In genomic region chr12:124695861-124696260, GRCh38 we compare ENCODE assay signal across 12 cellular contexts.
A peak's percentile ranks its signal among the peaks of the same experiment; 100 is the strongest.
DNase-seq lines count a peak whose midpoint lies in the region; ATAC-seq, FAIRE-seq and TF ChIP-seq lines count a peak whose summit lies in the region.
"Had no signal": no experiment of that assay in that cellular context is flagged by ENCODE, and none has a peak within 500 bp of the region (broad histone marks: within the 10 kb centered on the region; RNA-seq: fewer than 3 reads in every experiment).

No MANE protein-coding gene starts in this region.

- RAD21 ChIA-PET in GM12878 (lab: Charles Lee; ENCODE audit: unreplicated experiment) = no interaction called here

- DNase-seq in COLO668 (lab: John Stamatoyannopoulos, UW; ENCODE audit: unreplicated experiment) (peak; percentile 42), GM12878 (ENCODE audit: low read depth, low spot score) (no peak), islet precursor cell (peak; percentile 89), DMS114 treated with DMSO at 0.1 percent for 48 hours (lab: John Stamatoyannopoulos, UW; ENCODE audit: unreplicated experiment) (no peak), tibial nerve (ENCODE audit: low spot score in 2 of 2) (no peak), sigmoid colon (no peak)
- DNase-seq: activated CD8-positive, alpha-beta memory T cell treated with anti-CD3 and anti-CD28 coated beads for 24 hours; AML-193 had no signal

- WGBS in GM12878 (ENCODE audit: insufficient coverage, insufficient replicate concordance, low lambda C conversion rate, missing lambda C conversion rate) = 100% methylated on average over 3 of the region's 5 CpGs
- WGBS in tibial nerve, 2 donors = 83% methylated on average over 5 of the region's 5 CpGs
- 48 to 78% methylated on average over 5 of the region's 5 CpGs for WGBS in sigmoid colon, 2 donors

- H3K79me2 ChIP-seq in GM12878 (ENCODE audit: control insufficient read depth, insufficient read depth, low read length) = no peaks in the 10 kb centered on the region

- no peak overlapping the region for H3K27ac ChIP-seq in GM12878 (ENCODE audit: control insufficient read depth, insufficient read depth)
- peak overlapping the region in 1 of 4 donors; percentile 91 for H3K27ac ChIP-seq in tibial nerve
- H3K27ac ChIP-seq in sigmoid colon = no peak overlapping the region

- no peak for TF ChIP-seq EP300 in Ishikawa (IDR thresholded peaks at IDR 0.05; ENCODE audit: borderline replicate concordance)
- TF ChIP-seq EP300 in GM12878 (IDR thresholded peaks at IDR 0.05; ENCODE audit: borderline replicate concordance in 1 of 2, control insufficient read depth in 1 of 2, low read depth in 2 of 2, low read length in 2 of 2) = no peak
- no peak for TF ChIP-seq EP300 in tibial nerve (IDR thresholded peaks at IDR 0.05)
- no peak for TF ChIP-seq EP300 in sigmoid colon (IDR thresholded peaks at IDR 0.05)

- no peak overlapping the region for H3K9ac ChIP-seq in GM12878 (ENCODE audit: control insufficient read depth, insufficient read depth, low read length)

- H2AFZ ChIP-seq in GM12878 (ENCODE audit: control insufficient read depth, low read depth, low read length) = no peak overlapping the region

- H3K9me3 ChIP-seq in GM12878 (replicated peaks; ENCODE audit: control insufficient read depth, insufficient read depth, low read length) = peaks cover 6% of the 10 kb centered on the region; the same call in 2 of the 3 replicates
- H3K9me3 ChIP-seq in tibial nerve = peaks cover 0 to 18% (median 0%) of the 10 kb centered on the region in 4 donors
- H3K9me3 ChIP-seq in sigmoid colon = peaks cover 0 to 6% (median 0%) of the 10 kb centered on the region in 4 donors

- TF ChIP-seq RAD21 in Ishikawa (IDR thresholded peaks at IDR 0.05; ENCODE audit: low read depth) = no peak
- TF ChIP-seq RAD21 in GM12878 (IDR thresholded peaks at IDR 0.05; ENCODE audit: insufficient read depth, low read depth, low read length) = no peak

- intact Hi-C loops in GM12878 (cut with micrococcal nuclease; ENCODE audit: unreplicated experiment) = no loop called here
- intact Hi-C loops in sigmoid colon (cut with DNase I) = no loop called here

- ATAC-seq in GM12878 (no peak), HG03354 (IDR thresholded peaks at IDR 0.05; ENCODE audit: poor library complexity, severe bottlenecking, unreplicated experiment) (no peak)
- ATAC-seq: activated naive CD4-positive, alpha-beta T cell treated with anti-CD3 and anti-CD28 coated beads, Interleukin-2, amount 50 U/mL, for 72 hours had no signal

- H3K4me3 ChIP-seq in GM12878 (no peak overlapping the region), tibial nerve (no peak overlapping the region), sigmoid colon (no peak overlapping the region)

- H3K36me3 ChIP-seq in GM12878 (ENCODE audit: control insufficient read depth in 2 of 2, insufficient read depth in 2 of 2, low read length in 1 of 2) (no peaks in the 10 kb centered on the region), tibial nerve (no peaks in the 10 kb centered on the region), sigmoid colon (no peaks in the 10 kb centered on the region)

- no peaks in the 10 kb centered on the region; a peak in 2 of 4 replicates for H3K27me3 ChIP-seq in GM12878 (replicated peaks in 1 of 2; ENCODE audit: control insufficient read depth in 2 of 2, insufficient read depth in 2 of 2, low read length in 1 of 2)
- no peaks in the 10 kb centered on the region for H3K27me3 ChIP-seq in tibial nerve
- no peaks in the 10 kb centered on the region for H3K27me3 ChIP-seq in sigmoid colon

- H4K20me1 ChIP-seq in GM12878 (ENCODE audit: control insufficient read depth, insufficient read depth) = no peaks in the 10 kb centered on the region

- POLR2A ChIA-PET in GM12878 (lab: Charles Lee) = no interaction called here

- no peak for FAIRE-seq in GM12878 (lab: Jason Lieb, UNC)
- FAIRE-seq: keratinocyte had no signal

- in situ Hi-C loops in GM12878 (cut with MboI) = no loop called here

- no peak for TF ChIP-seq CTCF in GM12878 (IDR thresholded peaks at IDR 0.05 in 2 of 3, conservative IDR thresholded peaks at IDR 0.05 in 1 of 3; ENCODE audit: control insufficient read depth in 2 of 3, extremely low read depth in 1 of 3, insufficient read depth in 1 of 3, low read depth in 3 of 3, low read length in 3 of 3)
- TF ChIP-seq CTCF in tibial nerve (IDR thresholded peaks at IDR 0.05) = no peak
- no peak for TF ChIP-seq CTCF in sigmoid colon (IDR thresholded peaks at IDR 0.05)

- H3K4me1 ChIP-seq in GM12878 (ENCODE audit: control insufficient read depth, insufficient read depth, low read length) = peaks cover 4% of the 10 kb centered on the region; the same call in 1 of the 2 replicates
- peaks cover 0 to 67% (median 21%) of the 10 kb centered on the region in 4 donors for H3K4me1 ChIP-seq in tibial nerve
- H3K4me1 ChIP-seq in sigmoid colon = peaks cover 0 to 12% (median 6%) of the 10 kb centered on the region in 4 donors

- no peak for TF ChIP-seq POLR2A in GM12878 (IDR thresholded peaks at IDR 0.05; ENCODE audit: low read depth, low read length)
- no peak for TF ChIP-seq POLR2A in tibial nerve (IDR thresholded peaks at IDR 0.05)
- no peak for TF ChIP-seq POLR2A in sigmoid colon (IDR thresholded peaks at IDR 0.05)

- BruUV-seq in GM12878 (replicated peaks; lab: Mats Ljungman, UMichigan) = no TSS peak

- no peak overlapping the region for H3K4me2 ChIP-seq in GM12878 (ENCODE audit: control insufficient read depth, insufficient read depth)

- CTCF ChIA-PET in GM12878 (lab: Yijun Ruan, JAX) = no interaction called here

- SMC1A ChIA-PET in GM12878 (lab: Charles Lee; ENCODE audit: uncharacterized antibody, unreplicated experiment) = interaction anchor here (1.2 kb wide), 1 partner anchor 11 kb away, joined by 3 read pairs; no protein-coding TSS in a partner anchor

TF ChIP-seq in Ishikawa, 13 proteins besides CTCF, POLR2A, EP300 and RAD21:
- TF ChIP-seq REST (IDR thresholded peaks at IDR 0.05; ENCODE audit: low read depth) (peak; percentile 88), FOXM1 (IDR thresholded peaks at IDR 0.05; ENCODE audit: borderline replicate concordance, low read depth) (no peak), YY1 (IDR thresholded peaks at IDR 0.05; ENCODE audit: low read depth) (peak; percentile 36; the same call in 1 of the 2 replicates), MAX (IDR thresholded peaks at IDR 0.05) (peak; percentile 82)
TF ChIP-seq in Ishikawa: peak in this region for 3.

TF ChIP-seq in GM12878, 131 proteins besides CTCF, POLR2A, EP300 and RAD21:
- TF ChIP-seq WRNIP1 (IDR thresholded peaks at IDR 0.05; ENCODE audit: borderline replicate concordance, low read depth, low read length) (no peak), REST (IDR thresholded peaks at IDR 0.05; ENCODE audit: low read depth, low read length) (peak; percentile 68; the same call in 1 of the 2 replicates)

Comparison
In these comparisons a context has a peak if more than half of its experiments do, and no peak if none do; other contexts are left out.
1. DNase-seq: peak in COLO668 (single experiment) and islet precursor cell (single experiment); none in GM12878 (single experiment), DMS114 treated with DMSO at 0.1 percent for 48 hours (single experiment), tibial nerve (0 of 2) and sigmoid colon (single experiment).